22 cellular contexts compared by ENCODE assay signal in genomic region chr3:86787091-86787490, GRCh38.
DNase-seq lines count a peak whose midpoint lies in the region; ATAC-seq and TF ChIP-seq lines count a peak whose summit lies in the region.
"Had no signal": no experiment of that assay in that cellular context is flagged by ENCODE, and none has a peak within 500 bp of the region (broad histone marks: within the 10 kb centered on the region; RNA-seq: fewer than 3 reads in every experiment).

No MANE protein-coding gene starts in this region.

- intact Hi-C loops in Calu3 (cut with micrococcal nuclease; ENCODE audit: unreplicated experiment): loop anchor here (1.0 to 5.0 kb wide), 3 partner anchors 165 to 205 kb away; partner anchors contain the start of gene VGLL3

- no peak overlapping the region for H3K14ac ChIP-seq in trophoblast cell (ENCODE audit: low read length)

- H2AK5ac ChIP-seq in trophoblast cell (ENCODE audit: low read length): no peak overlapping the region

- H4K8ac ChIP-seq in trophoblast cell (ENCODE audit: low read depth, low read length): no peak overlapping the region

- H2AFZ ChIP-seq in trophoblast cell (ENCODE audit: insufficient read depth, low read length, poor library complexity): no peak overlapping the region
- H2AFZ ChIP-seq: hepatocyte had no signal

- peaks cover 6% of the 10 kb centered on the region for H3K4me1 Mint-ChIP-seq in Calu3 (ENCODE audit: low read depth, unreplicated experiment)
- H3K4me1 Mint-ChIP-seq: B cell had no signal

- H4K12ac ChIP-seq in trophoblast cell (ENCODE audit: low read depth, low read length): no peak overlapping the region

- TF ChIP-seq CTCF in Calu3 (IDR thresholded peaks at IDR 0.05; ENCODE audit: unreplicated experiment): no peak
- TF ChIP-seq CTCF in cardiac fibroblast (IDR thresholded peaks at IDR 0.05; ENCODE audit: low read depth, low read length): no peak

- no peak overlapping the region for H2BK5ac ChIP-seq in trophoblast cell (ENCODE audit: low read depth, low read length, poor library complexity)

- H2BK120ac ChIP-seq in trophoblast cell (ENCODE audit: insufficient read depth, low read length, poor library complexity): no peak overlapping the region

- no peak overlapping the region for H3K4me3 Mint-ChIP-seq in Calu3 (ENCODE audit: low read depth, unreplicated experiment)
- H3K4me3 Mint-ChIP-seq: B cell; dendritic cell treated with granulocyte-macrophage colony-stimulating factor and Interleukin-4, amounts not matched to agents 40 ng/mL and 50 ng/mL, for 4 days had no signal

- H2BK12ac ChIP-seq in trophoblast cell (ENCODE audit: low read length): no peak overlapping the region

- H3K4me3 ChIP-seq in cardiac fibroblast (replicated peaks in 1 of 2; ENCODE audit: low read depth in 2 of 2, low read length in 2 of 2) (no peak overlapping the region), trophoblast cell (ENCODE audit: low read depth, low read length) (no peak overlapping the region)
- H3K4me3 ChIP-seq: hepatocyte, pancreas, uterus had no signal

- H3K27ac Mint-ChIP-seq in Calu3 (ENCODE audit: unreplicated experiment): no peak overlapping the region
- H3K27ac Mint-ChIP-seq: B cell; dendritic cell treated with granulocyte-macrophage colony-stimulating factor and Interleukin-4, amounts not matched to agents 40 ng/mL and 50 ng/mL, for 4 days had no signal

- no peaks in the 10 kb centered on the region for H3K9me3 Mint-ChIP-seq in Calu3 (ENCODE audit: low read depth, unreplicated experiment)
- H3K9me3 Mint-ChIP-seq: dendritic cell treated with granulocyte-macrophage colony-stimulating factor and Interleukin-4, amounts not matched to agents 40 ng/mL and 50 ng/mL, for 4 days had no signal

- H4K91ac ChIP-seq in trophoblast cell (ENCODE audit: low read depth, low read length): no peak overlapping the region

- H3K36me3 ChIP-seq in trophoblast cell (ENCODE audit: control insufficient read depth in 1 of 2, insufficient read depth in 2 of 2, low read length in 2 of 2): no peaks in the 10 kb centered on the region
- H3K36me3 ChIP-seq: pancreas, uterus had no signal

- no peak overlapping the region for H3K9ac ChIP-seq in trophoblast cell (ENCODE audit: low read length)

- no peaks in the 10 kb centered on the region for H3K9me3 ChIP-seq in trophoblast cell (ENCODE audit: insufficient read depth, low read depth, low read length)
- H3K9me3 ChIP-seq: pancreas, uterus had no signal

- H3K23ac ChIP-seq in trophoblast cell (ENCODE audit: low read length): no peak overlapping the region

- CTCF ChIA-PET in Calu3 (lab: Charles Lee): interaction anchor here (0.6 to 2.2 kb wide), 6 partner anchors 12 to 380 kb away, joined by 4 to 6 read pairs (median 4); no protein-coding TSS in a partner anchor

- no peak overlapping the region for H3K18ac ChIP-seq in trophoblast cell (ENCODE audit: low read length)

- H3K27me3 ChIP-seq in trophoblast cell (ENCODE audit: insufficient read depth, low read length): no peaks in the 10 kb centered on the region
- H3K27me3 ChIP-seq: hepatocyte, pancreas, uterus had no signal

- no peaks in the 10 kb centered on the region for H3K4me1 ChIP-seq in trophoblast cell (ENCODE audit: control insufficient read depth in 1 of 2, insufficient read depth in 2 of 2, low read length in 2 of 2)
- H3K4me1 ChIP-seq: pancreas, uterus had no signal

- no peaks in the 10 kb centered on the region for H3K36me3 Mint-ChIP-seq in Calu3 (ENCODE audit: insufficient read depth, unreplicated experiment)

- BruUV-seq in Calu3 (replicated peaks; lab: Mats Ljungman, UMichigan): no TSS peak

- DNase-seq in Calu3: peak; percentile 62
- DNase-seq in NCI-H226: peak; percentile 45
- peak; percentile 43 to 85 for DNase-seq in cardiac fibroblast (ENCODE audit: low read depth in 2 of 2)
- peak; percentile 9 to 49 for DNase-seq in trophoblast cell
- no peak for DNase-seq in NCI-H2081 (lab: John Stamatoyannopoulos, UW)
- DNase-seq in activated CD4-positive, alpha-beta T cell treated with anti-CD3 and anti-CD28 coated beads, Interleukin-2, amount 50 U/mL, for 48 hours: no peak
- no peak for DNase-seq in KG1 (lab: John Stamatoyannopoulos, UW)
- DNase-seq: activated CD8-positive, alpha-beta memory T cell treated with anti-CD3 and anti-CD28 coated beads for 24 hours; activated effector memory CD4-positive, alpha-beta T cell treated with Interleukin-2 at 50 U/mL for 16 hours; anterior cingulate cortex; DMS 273 treated with DMSO at 0.1 percent for 48 hours; NCI-H1694 treated with DMSO at 0.1 percent for 48 hours; NCI-H524; OCI-M1; pancreas; stimulated activated naive CD4-positive, alpha-beta T cell; uterus had no signal

- H3K27me3 Mint-ChIP-seq in Calu3 (ENCODE audit: unreplicated experiment): no peaks in the 10 kb centered on the region
- H3K27me3 Mint-ChIP-seq: B cell; dendritic cell treated with granulocyte-macrophage colony-stimulating factor and Interleukin-4, amounts not matched to agents 40 ng/mL and 50 ng/mL, for 4 days had no signal

- no peaks in the 10 kb centered on the region for H3K79me2 ChIP-seq in trophoblast cell (ENCODE audit: control insufficient read depth, insufficient read depth, low read length, poor library complexity)
- H3K79me2 ChIP-seq: hepatocyte had no signal

- ATAC-seq in HG03432 (IDR thresholded peaks at IDR 0.05; ENCODE audit: unreplicated experiment): no peak
- ATAC-seq: esophagus mucosa, pancreas had no signal

- WGBS in trophoblast cell (ENCODE audit: extremely low coverage, insufficient coverage, insufficient read length): no CpG with 5 or more reads among the region's 2 CpGs

- no peaks in the 10 kb centered on the region for H3K79me1 ChIP-seq in trophoblast cell (ENCODE audit: low read length)

- H3K4ac ChIP-seq in trophoblast cell (ENCODE audit: low read depth, low read length): no peak overlapping the region

- no peak overlapping the region for H3K27ac ChIP-seq in trophoblast cell (ENCODE audit: low read depth, low read length)
- H3K27ac ChIP-seq: hepatocyte, pancreas, uterus had no signal

- H3K4me2 ChIP-seq in trophoblast cell (ENCODE audit: low read length): no peak overlapping the region
- H3K4me2 ChIP-seq: hepatocyte had no signal

Comparison
In these comparisons a context has a peak if more than half of its experiments do, and no peak if none do; other contexts are left out.
1. DNase-seq: peak in Calu3 (single experiment), NCI-H226 (single experiment), cardiac fibroblast (2 of 2) and trophoblast cell (2 of 2); none in NCI-H2081 (0 of 2), activated CD4-positive, alpha-beta T cell treated with anti-CD3 and anti-CD28 coated beads, Interleukin-2, amount 50 U/mL, for 48 hours (0 of 2) and KG1 (single experiment).